In genomic region chr19:48321622-48322591, GRCh38 we compare ENCODE assay signal across 8 cellular contexts. TPM values are rescaled to one million over a fixed set of nuclear protein-coding genes. Genes with fewer than 3 reads are reported as not detected.
DNase-seq lines count a peak whose midpoint lies in the region; ATAC-seq and TF ChIP-seq lines count a peak whose summit lies in the region.

No MANE protein-coding gene starts in this region.

- no peak for TF ChIP-seq CTCF in psoas muscle (IDR thresholded peaks at IDR 0.05)

- H3K36me3 ChIP-seq in psoas muscle (ENCODE audit: insufficient read depth in 1 of 2, low read depth in 1 of 2), result no peaks in the 10 kb centered on the region
- no peaks in the 10 kb centered on the region for H3K36me3 ChIP-seq in urinary bladder (ENCODE audit: insufficient read depth)

- WGBS in psoas muscle, 3 donors, result 2 to 3% (median 3%) methylated on average over 52 to 63 of the region's 63 CpGs
- WGBS in urinary bladder, result 2% methylated on average over 63 of the region's 63 CpGs

- H3K27ac ChIP-seq in psoas muscle (peak overlapping the region; percentile 93), urinary bladder (ENCODE audit: low read depth) (peak overlapping the region; percentile 94)

- H3K4me1 ChIP-seq in psoas muscle, result peaks cover 14% of the 10 kb centered on the region
- peaks cover 3% of the 10 kb centered on the region for H3K4me1 ChIP-seq in urinary bladder (ENCODE audit: insufficient read depth)

- ATAC-seq in GM18502 (IDR thresholded peaks at IDR 0.05; ENCODE audit: poor library complexity, unreplicated experiment) (peak; percentile 64), HG02938 (IDR thresholded peaks at IDR 0.05; ENCODE audit: unreplicated experiment) (peak; percentile 54), left ventricle myocardium superior (peak; percentile 89), psoas muscle (peak; percentile 91 to 94 (median 92))

- H3K4me3 ChIP-seq in psoas muscle, result peak overlapping the region; percentile 70
- H3K4me3 ChIP-seq in urinary bladder (ENCODE audit: low read depth, low read length), result peak overlapping the region; percentile 40

- DNase-seq in NCI-H1694 (lab: John Stamatoyannopoulos, UW) (peak; percentile 97), T-helper 1 cell (peak; percentile 98 to 100 (median 99)), amniotic stem cell (lab: John Stamatoyannopoulos, UW) (peak; percentile 96), left ventricle myocardium superior (peak; percentile 99), psoas muscle (peak; percentile 98 to 99)

- no peaks in the 10 kb centered on the region for H3K27me3 ChIP-seq in psoas muscle (ENCODE audit: insufficient read depth in 3 of 3, low read length in 2 of 3)

- no peaks in the 10 kb centered on the region for H3K9me3 ChIP-seq in psoas muscle

- intact Hi-C loops in left ventricle myocardium superior (cut with micrococcal nuclease), result no loop called here
- intact Hi-C loops in psoas muscle (cut with DNase I), result loop anchor here (1.0 to 10.0 kb wide), 2 partner anchors 69 to 263 kb away; partner anchors contain the start of gene KDELR1 (in 1 of the 2)

RNA-seq across cellular contexts. Expression of gene EMP3, which starts 3.4 kb away (rescaled TPM):
- total RNA-seq in left ventricle myocardium superior (33.8 TPM), psoas muscle (10 to 100 TPM in 3 of 4 donors, 1 to 10 TPM in 1; 8.9 to 15.2 (median 14.1) TPM), urinary bladder (81.3 TPM)
- polyA plus RNA-seq in psoas muscle (10 to 100 TPM in 2 of 3 donors, 1 to 10 TPM in 1; 8.9 to 13.7 (median 13.6) TPM), urinary bladder (159 TPM)

RNA-seq across cellular contexts. Expression of gene TMEM143, which starts 41.8 kb away (rescaled TPM):
- total RNA-seq in left ventricle myocardium superior (110 TPM), psoas muscle (10 to 100 TPM; 52.0 to 65.1 (median 57.7) TPM), urinary bladder (4.3 TPM)
- polyA plus RNA-seq in psoas muscle (10 to 100 TPM; 17.1 to 41.9 (median 41.5) TPM), urinary bladder (10.2 TPM)

RNA-seq across cellular contexts. Expression of gene SYNGR4, which starts 42.3 kb away (rescaled TPM):
- total RNA-seq in left ventricle myocardium superior (not detected), psoas muscle (not detected), urinary bladder (not detected)
- polyA plus RNA-seq in psoas muscle (under 1 TPM in 1 of 3 donors, not detected in 2; 0.04 TPM), urinary bladder (not detected)

RNA-seq across cellular contexts. Expression of gene ZNF114, which starts 52.0 kb away (rescaled TPM):
- total RNA-seq in left ventricle myocardium superior (0.10 TPM), psoas muscle (under 1 TPM in 1 of 4 donors, not detected in 3; 0.20 TPM), urinary bladder (6.6 TPM)
- polyA plus RNA-seq in psoas muscle (under 1 TPM; 0.04 to 0.13 (median 0.05) TPM), urinary bladder (0.24 TPM)

Comparison
In these comparisons a context has a peak if more than half of its experiments do, and no peak if none do; other contexts are left out.
1. Peak in every context shown above with its lines: DNase-seq, ATAC-seq, H3K4me3 ChIP-seq and H3K27ac ChIP-seq.
2. RNA of gene TMEM143, which starts 41.8 kb away (total RNA-seq): 110 TPM in left ventricle myocardium superior (single experiment) and 52.0 to 65.1 TPM in psoas muscle; 4.3 TPM in urinary bladder (single experiment); every median in the first group is over 10 times any median in the second.